ENCODE assay signal across 23 cellular contexts in genomic region chr19:44032001-44032610, GRCh38. TPM values are rescaled to one million over a fixed set of nuclear protein-coding genes. Genes with fewer than 3 reads are reported as not detected.
"Had no signal": no experiment of that assay in that cellular context is flagged by ENCODE, and none has a peak within 500 bp of the region (broad histone marks: within the 10 kb centered on the region; RNA-seq: fewer than 3 reads in every experiment).

No MANE protein-coding gene starts in this region.

- H3K4me3 ChIP-seq: heart left ventricle, lower lobe of right lung, neural progenitor cell, sigmoid colon, thoracic aorta, upper lobe of right lung had no signal

- H3K4me2 ChIP-seq: neural progenitor cell had no signal

- H3K27ac ChIP-seq: gastrocnemius medialis, heart left ventricle, lower lobe of right lung, neural progenitor cell, sigmoid colon, spleen, thoracic aorta, upper lobe of right lung had no signal

- H3K27me3 ChIP-seq: gastrocnemius medialis, heart left ventricle, neural progenitor cell, sigmoid colon, spleen, upper lobe of right lung had no signal

- H3K4me3 Mint-ChIP-seq: activated CD4-positive, alpha-beta memory T cell treated with anti-CD3 and anti-CD28 coated beads for 36 hours; activated CD4-positive, alpha-beta T cell treated with anti-CD3 and anti-CD28 coated beads for 36 hours; activated CD8-positive, alpha-beta memory T cell treated with anti-CD3 and anti-CD28 coated beads, Interleukin-2, amount 10 ng/mL, durations not matched to agents 7 days and 5 days; activated naive CD4-positive, alpha-beta T cell treated with anti-CD3 and anti-CD28 coated beads for 36 hours; activated naive CD8-positive, alpha-beta T cell treated with anti-CD3 and anti-CD28 coated beads, Interleukin-2, amount 50 U/mL, for 24 hours; effector memory CD8-positive, alpha-beta T cell; mesothelial cell of epicardium; neural progenitor cell; stimulated activated naive CD8-positive, alpha-beta T cell treated with anti-CD3 and anti-CD28 coated beads, Interleukin-15, amount 100 ng/mL, for 72 hours had no signal

- FAIRE-seq: astrocyte, bronchial epithelial cell had no signal

- DNase-seq: activated CD4-positive, alpha-beta memory T cell treated with anti-CD3 and anti-CD28 coated beads for 36 hours; activated CD4-positive, alpha-beta T cell treated with anti-CD3 and anti-CD28 coated beads for 36 hours; activated CD8-positive, alpha-beta memory T cell treated with anti-CD3 and anti-CD28 coated beads, Interleukin-2, amount 10 ng/mL, durations not matched to agents 7 days and 5 days; activated naive CD4-positive, alpha-beta T cell treated with anti-CD3 and anti-CD28 coated beads for 36 hours; activated naive CD8-positive, alpha-beta T cell treated with anti-CD3 and anti-CD28 coated beads, Interleukin-2, amount 50 U/mL, for 24 hours; activated T-cell treated with anti-CD3 and anti-CD28 coated beads, Interleukin-2, amount 50 U/mL, for 1 hour; dermis blood vessel endothelial cell; effector memory CD8-positive, alpha-beta T cell; gastrocnemius medialis; heart left ventricle; left cardiac atrium; lower lobe of right lung; sigmoid colon; spleen; stimulated activated naive CD8-positive, alpha-beta T cell treated with anti-CD3 and anti-CD28 coated beads, Interleukin-15, amount 100 ng/mL, for 72 hours; T-helper 1 cell; upper lobe of right lung had no signal

- ATAC-seq: activated CD4-positive, alpha-beta T cell treated with anti-CD3 and anti-CD28 coated beads for 36 hours; activated CD8-positive, alpha-beta memory T cell treated with anti-CD3 and anti-CD28 coated beads, Interleukin-2, amount 10 ng/mL, durations not matched to agents 7 days and 5 days; activated naive CD8-positive, alpha-beta T cell treated with anti-CD3 and anti-CD28 coated beads, Interleukin-2, amount 50 U/mL, for 24 hours; effector memory CD8-positive, alpha-beta T cell; gastrocnemius medialis; heart left ventricle; left cardiac atrium; lower lobe of right lung; stimulated activated naive CD8-positive, alpha-beta T cell treated with anti-CD3 and anti-CD28 coated beads, Interleukin-15, amount 100 ng/mL, for 72 hours; upper lobe of right lung had no signal

- H3K4me1 ChIP-seq: gastrocnemius medialis, heart left ventricle, lower lobe of right lung, neural progenitor cell, sigmoid colon, spleen, upper lobe of right lung had no signal

- H3K27me3 Mint-ChIP-seq: activated CD4-positive, alpha-beta memory T cell treated with anti-CD3 and anti-CD28 coated beads for 36 hours; activated CD4-positive, alpha-beta T cell treated with anti-CD3 and anti-CD28 coated beads for 36 hours; activated CD8-positive, alpha-beta memory T cell treated with anti-CD3 and anti-CD28 coated beads, Interleukin-2, amount 10 ng/mL, durations not matched to agents 7 days and 5 days; activated naive CD8-positive, alpha-beta T cell treated with anti-CD3 and anti-CD28 coated beads, Interleukin-2, amount 50 U/mL, for 24 hours; effector memory CD8-positive, alpha-beta T cell; stimulated activated naive CD8-positive, alpha-beta T cell treated with anti-CD3 and anti-CD28 coated beads, Interleukin-15, amount 100 ng/mL, for 72 hours had no signal

- H3K4me1 Mint-ChIP-seq: activated CD8-positive, alpha-beta memory T cell treated with anti-CD3 and anti-CD28 coated beads, Interleukin-2, amount 10 ng/mL, durations not matched to agents 7 days and 5 days; activated naive CD8-positive, alpha-beta T cell treated with anti-CD3 and anti-CD28 coated beads, Interleukin-2, amount 50 U/mL, for 24 hours; mesothelial cell of epicardium; neural progenitor cell; stimulated activated naive CD8-positive, alpha-beta T cell treated with anti-CD3 and anti-CD28 coated beads, Interleukin-15, amount 100 ng/mL, for 72 hours had no signal

- H2AFZ ChIP-seq: neural progenitor cell had no signal

- H3K27ac Mint-ChIP-seq: activated CD4-positive, alpha-beta memory T cell treated with anti-CD3 and anti-CD28 coated beads for 36 hours; activated CD4-positive, alpha-beta T cell treated with anti-CD3 and anti-CD28 coated beads for 36 hours; activated CD8-positive, alpha-beta memory T cell treated with anti-CD3 and anti-CD28 coated beads, Interleukin-2, amount 10 ng/mL, durations not matched to agents 7 days and 5 days; activated naive CD4-positive, alpha-beta T cell treated with anti-CD3 and anti-CD28 coated beads for 36 hours; activated naive CD8-positive, alpha-beta T cell treated with anti-CD3 and anti-CD28 coated beads, Interleukin-2, amount 50 U/mL, for 24 hours; activated T-helper 2 cell treated with anti-CD3 and anti-CD28 coated beads, Interferon-gamma antibody, Interleukin-2, Interleukin-4, amounts not matched to agents 10 μg/mL and 5 μg/mL and 100 μg/mL, durations not matched to agents 14 hours and 24 hours and 36 hours; effector memory CD8-positive, alpha-beta T cell; mesothelial cell of epicardium; neural progenitor cell; stimulated activated naive CD8-positive, alpha-beta T cell treated with anti-CD3 and anti-CD28 coated beads, Interleukin-15, amount 100 ng/mL, for 72 hours had no signal

- H3K9ac ChIP-seq: neural progenitor cell had no signal

RNA-seq across cellular contexts. Expression of gene ZNF223, which starts 19.7 kb away (rescaled TPM):
- total RNA-seq: activated T-helper 2 cell treated with anti-CD3 and anti-CD28 coated beads, Interferon-gamma antibody, Interleukin-2, Interleukin-4, amounts not matched to agents 10 μg/mL and 5 μg/mL and 100 μg/mL, durations not matched to agents 14 hours and 24 hours and 36 hours had no signal
